1 cellular context compared by ENCODE assay signal in genomic region chr5:89069591-89069990, GRCh38.
A peak's percentile ranks its signal among the peaks of the same experiment; 100 is the strongest.
TF ChIP-seq lines count a peak whose summit lies in the region.

No MANE protein-coding gene starts in this region.

TF ChIP-seq in K562, 482 proteins besides CTCF, POLR2A, EP300 and RAD21 (continued from another document):
- no peak for TF ChIP-seq THRA (IDR thresholded peaks at IDR 0.05)
- no peak for TF ChIP-seq ETS2 (tag; IDR thresholded peaks at IDR 0.05; ENCODE audit: borderline replicate concordance, poor library complexity, severe bottlenecking)
- no peak for TF ChIP-seq ZNF668 (CRISPR knock-in tag; IDR thresholded peaks at IDR 0.05)
- peak; percentile 83 for TF ChIP-seq TEAD4 (IDR thresholded peaks at IDR 0.05; ENCODE audit: low read length)
- TF ChIP-seq TEAD4 (CRISPR knock-in tag; IDR thresholded peaks at IDR 0.05; ENCODE audit: borderline replicate concordance): no peak
- TF ChIP-seq BRD9 (IDR thresholded peaks at IDR 0.05; ENCODE audit: low read depth, partially characterized antibody): no peak
- peak; percentile 80 for TF ChIP-seq CHAMP1 (IDR thresholded peaks at IDR 0.05)
- TF ChIP-seq DACH1 (IDR thresholded peaks at IDR 0.05; ENCODE audit: partially characterized antibody): no peak
- TF ChIP-seq KDM1A (IDR thresholded peaks at IDR 0.05): peak; percentile 29 to 37; a peak in 1 of 4 replicates
- TF ChIP-seq ARID1B (IDR thresholded peaks at IDR 0.05): peak; percentile 81
- no peak for TF ChIP-seq IRF9 (tag; IDR thresholded peaks at IDR 0.05)
- peak; percentile 87 for TF ChIP-seq PKNOX1 (IDR thresholded peaks at IDR 0.05)
- TF ChIP-seq JUND (IDR thresholded peaks at IDR 0.05; ENCODE audit: borderline replicate concordance, low read depth, low read length): no peak
- peak; percentile 31; the same call in 1 of the 3 replicates for TF ChIP-seq JUND (tag; IDR thresholded peaks at IDR 0.05; ENCODE audit: borderline replicate concordance, low read depth, low read length)
- TF ChIP-seq OTX1 (CRISPR knock-in tag; IDR thresholded peaks at IDR 0.05): no peak
- peak; percentile 62; the same call in 1 of the 2 replicates for TF ChIP-seq SMARCE1 (IDR thresholded peaks at IDR 0.05)
- no peak for TF ChIP-seq TCF7L2 (IDR thresholded peaks at IDR 0.05; ENCODE audit: low read depth, low read length)
- TF ChIP-seq SIN3B (IDR thresholded peaks at IDR 0.05; ENCODE audit: low read depth): no peak
- TF ChIP-seq PURB (CRISPR knock-in tag; IDR thresholded peaks at IDR 0.05; ENCODE audit: low read depth): no peak
- TF ChIP-seq SAFB2 (IDR thresholded peaks at IDR 0.05; ENCODE audit: borderline replicate concordance, low read depth, low read length, severe bottlenecking): no peak
- no peak for TF ChIP-seq DEAF1 (CRISPR knock-in tag; IDR thresholded peaks at IDR 0.05)
- peak; percentile 45; the same call in 1 of the 2 replicates for TF ChIP-seq MTA2 (IDR thresholded peaks at IDR 0.05; ENCODE audit: low read depth)
